In the genomic region with DNA sequence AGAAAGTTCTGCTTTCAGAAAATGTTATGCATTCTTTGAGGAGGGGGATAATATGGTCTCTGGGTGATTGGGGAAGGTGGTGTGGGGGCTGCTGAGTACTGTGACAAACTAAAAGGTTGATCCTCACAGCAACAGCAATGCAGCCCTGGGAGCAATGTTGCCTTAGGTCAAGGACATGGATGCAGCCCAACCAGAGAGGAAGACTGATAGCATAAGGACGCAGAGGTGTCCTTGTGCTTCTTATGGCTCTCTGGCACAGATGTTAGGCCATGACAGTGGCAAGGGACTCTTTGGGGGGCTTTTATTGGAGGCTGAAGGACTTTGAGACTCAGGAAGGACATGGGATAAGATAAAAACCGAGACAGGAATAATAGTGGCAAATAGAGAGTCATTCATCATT, we compare ENCODE assay signal across 26 cellular contexts.
"Had no signal": no experiment of that assay in that cellular context is flagged by ENCODE, and none has a peak within 500 bp of the region (broad histone marks: within the 10 kb centered on the region; RNA-seq: fewer than 3 reads in every experiment).

No MANE protein-coding gene starts in this region.

- H3K36me3 ChIP-seq: esophagus squamous epithelium, left lung, lower lobe of right lung, neutrophil, pancreas, stomach, tibial artery, upper lobe of left lung had no signal

- H3K4me3 ChIP-seq: coronary artery, esophagus squamous epithelium, left lung, lower lobe of right lung, mucosa of descending colon, pancreas, smooth muscle cell, stomach, testis, tibial artery, upper lobe of left lung had no signal

- H3K4me2 ChIP-seq: smooth muscle cell had no signal

- ATAC-seq: left lung; lower lobe of right lung; natural killer cell treated with Interleukin-12 subunit alpha and Interleukin-12 subunit beta and Interleukin-15 and Interleukin-18, amount 100 ng/mL, for 72 hours; pancreas; sciatic nerve; stimulated activated effector memory CD8-positive, alpha-beta T cell treated with anti-CD3 and anti-CD28 coated beads, Interleukin-12 subunit alpha, Interleukin-12 subunit beta, amount 100 ng/mL, for 72 hours had no signal

- H3K27me3 ChIP-seq: esophagus squamous epithelium, left lung, neutrophil, pancreas, stomach, testis, tibial artery, upper lobe of left lung had no signal

- H3K9me3 ChIP-seq: esophagus squamous epithelium, left lung, lower lobe of right lung, mucosa of descending colon, neutrophil, pancreas, stomach, testis, tibial artery, upper lobe of left lung had no signal

- H3K27ac ChIP-seq: coronary artery, esophagus squamous epithelium, left lung, lower lobe of right lung, neutrophil, pancreas, stomach, testis, tibial artery, upper lobe of left lung had no signal

- H3K4me1 ChIP-seq: esophagus squamous epithelium, left lung, lower lobe of right lung, pancreas, testis, tibial artery had no signal

- DNase-seq: dermis blood vessel endothelial cell; effector memory CD4-positive, alpha-beta T cell; erythroblast; esophagus squamous epithelium; foreskin melanocyte; glutamatergic neuron; kidney; left lung; lower lobe of right lung; mucosa of descending colon; naive B cell; pancreas; retina; stimulated activated CD4-positive, alpha-beta T cell treated with anti-CD3 and anti-CD28 coated beads, Interleukin-2, amount 100 ng/mL, for 24 hours; stimulated activated CD4-positive, alpha-beta T cell treated with anti-CD3 and anti-CD28 coated beads, Interleukin-4, amount 100 ng/mL, for 24 hours; stimulated activated naive CD4-positive, alpha-beta T cell treated with Interleukin-2 at 50 U/mL for 16 hours; stomach; testis; tibial artery had no signal
